1 cellular context compared by ENCODE assay signal in the genomic region with DNA sequence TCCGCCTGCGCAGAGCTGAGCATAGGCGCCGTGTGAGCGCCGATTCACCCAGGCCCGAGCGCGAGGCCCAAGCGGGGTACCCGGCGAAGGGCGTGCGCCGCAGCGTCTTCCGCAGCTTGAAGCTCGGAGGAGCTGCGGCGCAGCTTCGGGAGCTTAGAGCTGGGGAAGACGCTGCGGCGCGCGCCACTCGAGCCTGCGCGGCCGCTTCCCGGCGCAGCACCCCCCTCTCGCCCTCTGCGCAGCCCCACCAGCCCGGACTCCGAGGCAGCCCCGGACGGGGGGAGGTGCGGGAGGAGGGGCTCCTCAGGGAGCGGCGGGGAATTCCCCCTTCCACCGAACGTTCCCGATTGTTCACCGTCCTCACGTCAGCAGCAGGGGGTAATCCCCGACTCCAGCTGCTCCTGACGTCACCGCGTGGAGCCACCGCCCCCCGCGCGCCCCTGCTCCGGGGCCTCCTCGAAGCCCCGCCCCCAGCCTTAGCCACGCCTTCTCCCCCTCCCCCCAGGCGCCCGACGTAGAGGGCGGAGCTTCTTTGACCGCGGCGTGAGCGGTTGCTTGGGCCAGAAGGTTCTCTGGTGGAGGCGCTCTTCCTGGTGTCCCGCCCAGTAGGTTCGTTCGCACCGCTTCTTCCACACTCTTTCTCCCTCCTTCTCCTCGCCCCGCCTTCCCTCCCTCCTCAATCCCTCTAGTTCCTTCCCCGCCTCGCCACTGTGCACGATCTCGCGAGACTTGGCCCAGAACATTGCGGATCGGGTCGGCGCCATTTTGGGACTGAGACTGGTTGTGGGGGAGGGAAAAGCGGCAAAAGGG.
TF ChIP-seq lines count a peak whose summit lies in the region.

TSS of gene GPBP1 (plus strand) at position 742 of the 810 bp plus-strand sequence. CDS start 40,072 bp downstream, outside the sequence.

TF ChIP-seq in HepG2, 621 proteins besides CTCF, POLR2A, EP300 and RAD21 (continued from another document and continues in another):
- TF ChIP-seq, protein P1, sequence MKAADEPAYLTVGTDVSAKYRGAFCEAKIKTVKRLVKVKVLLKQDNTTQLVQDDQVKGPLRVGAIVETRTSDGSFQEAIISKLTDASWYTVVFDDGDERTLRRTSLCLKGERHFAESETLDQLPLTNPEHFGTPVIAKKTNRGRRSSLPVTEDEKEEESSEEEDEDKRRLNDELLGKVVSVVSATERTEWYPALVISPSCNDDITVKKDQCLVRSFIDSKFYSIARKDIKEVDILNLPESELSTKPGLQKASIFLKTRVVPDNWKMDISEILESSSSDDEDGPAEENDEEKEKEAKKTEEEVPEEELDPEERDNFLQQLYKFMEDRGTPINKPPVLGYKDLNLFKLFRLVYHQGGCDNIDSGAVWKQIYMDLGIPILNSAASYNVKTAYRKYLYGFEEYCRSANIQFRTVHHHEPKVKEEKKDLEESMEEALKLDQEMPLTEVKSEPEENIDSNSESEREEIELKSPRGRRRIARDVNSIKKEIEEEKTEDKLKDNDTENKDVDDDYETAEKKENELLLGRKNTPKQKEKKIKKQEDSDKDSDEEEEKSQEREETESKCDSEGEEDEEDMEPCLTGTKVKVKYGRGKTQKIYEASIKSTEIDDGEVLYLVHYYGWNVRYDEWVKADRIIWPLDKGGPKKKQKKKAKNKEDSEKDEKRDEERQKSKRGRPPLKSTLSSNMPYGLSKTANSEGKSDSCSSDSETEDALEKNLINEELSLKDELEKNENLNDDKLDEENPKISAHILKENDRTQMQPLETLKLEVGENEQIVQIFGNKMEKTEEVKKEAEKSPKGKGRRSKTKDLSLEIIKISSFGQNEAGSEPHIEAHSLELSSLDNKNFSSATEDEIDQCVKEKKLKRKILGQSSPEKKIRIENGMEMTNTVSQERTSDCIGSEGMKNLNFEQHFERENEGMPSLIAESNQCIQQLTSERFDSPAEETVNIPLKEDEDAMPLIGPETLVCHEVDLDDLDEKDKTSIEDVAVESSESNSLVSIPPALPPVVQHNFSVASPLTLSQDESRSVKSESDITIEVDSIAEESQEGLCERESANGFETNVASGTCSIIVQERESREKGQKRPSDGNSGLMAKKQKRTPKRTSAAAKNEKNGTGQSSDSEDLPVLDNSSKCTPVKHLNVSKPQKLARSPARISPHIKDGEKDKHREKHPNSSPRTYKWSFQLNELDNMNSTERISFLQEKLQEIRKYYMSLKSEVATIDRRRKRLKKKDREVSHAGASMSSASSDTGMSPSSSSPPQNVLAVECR (CRISPR knock-in tag; IDR thresholded peaks at IDR 0.05; ENCODE audit: borderline replicate concordance), result peak; percentile 90; the same call in 1 of the 2 replicates
- TF ChIP-seq KLF13 (CRISPR knock-in tag; IDR thresholded peaks at IDR 0.05) (0 out of 2 replicates have a peak, but pooled peaks have one; percentile 57), ZNF562 (CRISPR knock-in tag; IDR thresholded peaks at IDR 0.05; ENCODE audit: borderline replicate concordance) (no peak), ZNF597 (CRISPR knock-in tag; IDR thresholded peaks at IDR 0.05) (no peak), MIER3 (CRISPR knock-in tag; IDR thresholded peaks at IDR 0.05; ENCODE audit: borderline replicate concordance) (peak; percentile 14; the same call in 1 of the 2 replicates), ZNF512B (CRISPR knock-in tag; IDR thresholded peaks at IDR 0.05; ENCODE audit: borderline replicate concordance) (no peak), NFE2 (CRISPR knock-in tag; IDR thresholded peaks at IDR 0.05) (no peak), RORA (CRISPR knock-in tag; IDR thresholded peaks at IDR 0.05) (no peak), TCF7L2 (IDR thresholded peaks at IDR 0.05; ENCODE audit: low read depth, low read length) (no peak), ZNF800 (CRISPR knock-in tag; IDR thresholded peaks at IDR 0.05) (peak; percentile 90; the same call in 1 of the 2 replicates), FOSL2 (CRISPR knock-in tag; IDR thresholded peaks at IDR 0.05) (peak; percentile 71), KDM2A (CRISPR knock-in tag; IDR thresholded peaks at IDR 0.05; ENCODE audit: borderline replicate concordance, low read depth) (peak; percentile 76), FOSL1 (CRISPR knock-in tag; IDR thresholded peaks at IDR 0.05; ENCODE audit: borderline replicate concordance) (no peak), ZNF33B (CRISPR knock-in tag; IDR thresholded peaks at IDR 0.05) (peak; percentile 75; the same call in 1 of the 2 replicates), LRRFIP1 (CRISPR knock-in tag; conservative IDR thresholded peaks at IDR 0.05) (no peak), MEIS2 (CRISPR knock-in tag; IDR thresholded peaks at IDR 0.05) (peak; percentile 74), NR2F2 (IDR thresholded peaks at IDR 0.05; ENCODE audit: borderline replicate concordance, low read depth) (no peak), ZNF720 (CRISPR knock-in tag; IDR thresholded peaks at IDR 0.05) (no peak), ZNF224 (CRISPR knock-in tag; IDR thresholded peaks at IDR 0.05) (no peak), IKZF4 (CRISPR knock-in tag; IDR thresholded peaks at IDR 0.05; ENCODE audit: borderline replicate concordance, low read depth, not compliant biosample characterization) (no peak), FOXK1 (CRISPR knock-in tag; IDR thresholded peaks at IDR 0.05; ENCODE audit: borderline replicate concordance, low read depth) (0 out of 2 replicates have a peak, but pooled peaks have one; percentile 26), ATM (IDR thresholded peaks at IDR 0.05; ENCODE audit: borderline replicate concordance) (no peak), ZNF839 (CRISPR knock-in tag; IDR thresholded peaks at IDR 0.05; ENCODE audit: borderline replicate concordance) (no peak), THRA (CRISPR knock-in tag; IDR thresholded peaks at IDR 0.05; ENCODE audit: borderline replicate concordance) (no peak; the same call in 1 of the 2 replicates), GTF3A (CRISPR knock-in tag; conservative IDR thresholded peaks at IDR 0.05) (no peak)
- TF ChIP-seq, protein P2, sequence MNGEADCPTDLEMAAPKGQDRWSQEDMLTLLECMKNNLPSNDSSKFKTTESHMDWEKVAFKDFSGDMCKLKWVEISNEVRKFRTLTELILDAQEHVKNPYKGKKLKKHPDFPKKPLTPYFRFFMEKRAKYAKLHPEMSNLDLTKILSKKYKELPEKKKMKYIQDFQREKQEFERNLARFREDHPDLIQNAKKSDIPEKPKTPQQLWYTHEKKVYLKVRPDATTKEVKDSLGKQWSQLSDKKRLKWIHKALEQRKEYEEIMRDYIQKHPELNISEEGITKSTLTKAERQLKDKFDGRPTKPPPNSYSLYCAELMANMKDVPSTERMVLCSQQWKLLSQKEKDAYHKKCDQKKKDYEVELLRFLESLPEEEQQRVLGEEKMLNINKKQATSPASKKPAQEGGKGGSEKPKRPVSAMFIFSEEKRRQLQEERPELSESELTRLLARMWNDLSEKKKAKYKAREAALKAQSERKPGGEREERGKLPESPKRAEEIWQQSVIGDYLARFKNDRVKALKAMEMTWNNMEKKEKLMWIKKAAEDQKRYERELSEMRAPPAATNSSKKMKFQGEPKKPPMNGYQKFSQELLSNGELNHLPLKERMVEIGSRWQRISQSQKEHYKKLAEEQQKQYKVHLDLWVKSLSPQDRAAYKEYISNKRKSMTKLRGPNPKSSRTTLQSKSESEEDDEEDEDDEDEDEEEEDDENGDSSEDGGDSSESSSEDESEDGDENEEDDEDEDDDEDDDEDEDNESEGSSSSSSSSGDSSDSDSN (CRISPR knock-in tag; IDR thresholded peaks at IDR 0.05), result peak; percentile 96; the same call in 1 of the 2 replicates
- TF ChIP-seq, protein P3, sequence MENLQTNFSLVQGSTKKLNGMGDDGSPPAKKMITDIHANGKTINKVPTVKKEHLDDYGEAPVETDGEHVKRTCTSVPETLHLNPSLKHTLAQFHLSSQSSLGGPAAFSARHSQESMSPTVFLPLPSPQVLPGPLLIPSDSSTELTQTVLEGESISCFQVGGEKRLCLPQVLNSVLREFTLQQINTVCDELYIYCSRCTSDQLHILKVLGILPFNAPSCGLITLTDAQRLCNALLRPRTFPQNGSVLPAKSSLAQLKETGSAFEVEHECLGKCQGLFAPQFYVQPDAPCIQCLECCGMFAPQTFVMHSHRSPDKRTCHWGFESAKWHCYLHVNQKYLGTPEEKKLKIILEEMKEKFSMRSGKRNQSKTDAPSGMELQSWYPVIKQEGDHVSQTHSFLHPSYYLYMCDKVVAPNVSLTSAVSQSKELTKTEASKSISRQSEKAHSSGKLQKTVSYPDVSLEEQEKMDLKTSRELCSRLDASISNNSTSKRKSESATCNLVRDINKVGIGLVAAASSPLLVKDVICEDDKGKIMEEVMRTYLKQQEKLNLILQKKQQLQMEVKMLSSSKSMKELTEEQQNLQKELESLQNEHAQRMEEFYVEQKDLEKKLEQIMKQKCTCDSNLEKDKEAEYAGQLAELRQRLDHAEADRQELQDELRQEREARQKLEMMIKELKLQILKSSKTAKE (CRISPR knock-in tag; IDR thresholded peaks at IDR 0.05; ENCODE audit: borderline replicate concordance), result 0 out of 2 replicates have a peak, but pooled peaks have one; percentile 45
